8 cellular contexts compared by ENCODE assay signal in genomic region chr4:101345271-101345595, GRCh38. TPM values are rescaled to one million over a fixed set of nuclear protein-coding genes. Genes with fewer than 3 reads are reported as not detected.
DNase-seq lines count a peak whose midpoint lies in the region; ATAC-seq and TF ChIP-seq lines count a peak whose summit lies in the region.

No MANE protein-coding gene starts in this region.

- peaks cover 49% of the 10 kb centered on the region for H3K4me1 Mint-ChIP-seq in activated naive CD4-positive, alpha-beta T cell treated with anti-CD3 and anti-CD28 coated beads, Interleukin-2, amount 50 U/mL, for 24 hours
- peaks cover 33% of the 10 kb centered on the region for H3K4me1 Mint-ChIP-seq in T-helper 2 cell treated with Interferon-gamma antibody and Interleukin-4, amounts not matched to agents 5 μg/mL and 100 μg/mL, for 36 hours (ENCODE audit: low read depth)

- no peaks in the 10 kb centered on the region for H3K9me3 Mint-ChIP-seq in activated naive CD4-positive, alpha-beta T cell treated with anti-CD3 and anti-CD28 coated beads, Interleukin-2, amount 50 U/mL, for 24 hours
- H3K9me3 Mint-ChIP-seq in T-helper 2 cell treated with Interferon-gamma antibody and Interleukin-4, amounts not matched to agents 5 μg/mL and 100 μg/mL, for 36 hours = no peaks in the 10 kb centered on the region

- intact Hi-C loops in ovary (cut with DNase I) = loop anchor here in 2 of 4 donors (5.0 to 10.0 kb wide), 2 partner anchors 150 to 153 kb away; no protein-coding TSS in a partner anchor

- H3K4me1 ChIP-seq in ovary (ENCODE audit: insufficient read depth) = peaks cover 4% of the 10 kb centered on the region

- H3K27ac Mint-ChIP-seq in activated naive CD4-positive, alpha-beta T cell treated with anti-CD3 and anti-CD28 coated beads, Interleukin-2, amount 50 U/mL, for 24 hours = no peak overlapping the region
- peak overlapping the region; percentile 72 for H3K27ac Mint-ChIP-seq in T-helper 2 cell treated with Interferon-gamma antibody and Interleukin-4, amounts not matched to agents 5 μg/mL and 100 μg/mL, for 36 hours

- H3K36me3 Mint-ChIP-seq in activated naive CD4-positive, alpha-beta T cell treated with anti-CD3 and anti-CD28 coated beads, Interleukin-2, amount 50 U/mL, for 24 hours = no peaks in the 10 kb centered on the region
- H3K36me3 Mint-ChIP-seq in T-helper 2 cell treated with Interferon-gamma antibody and Interleukin-4, amounts not matched to agents 5 μg/mL and 100 μg/mL, for 36 hours (ENCODE audit: low read depth) = peaks cover 9% of the 10 kb centered on the region

- H3K4me3 Mint-ChIP-seq in activated naive CD4-positive, alpha-beta T cell treated with anti-CD3 and anti-CD28 coated beads, Interleukin-2, amount 50 U/mL, for 24 hours = peak overlapping the region; percentile 93
- H3K4me3 Mint-ChIP-seq in T-helper 2 cell treated with Interferon-gamma antibody and Interleukin-4, amounts not matched to agents 5 μg/mL and 100 μg/mL, for 36 hours = peak overlapping the region; percentile 92

- ATAC-seq in HG03095 (IDR thresholded peaks at IDR 0.05; ENCODE audit: unreplicated experiment) = no peak
- ATAC-seq in HG03565 (IDR thresholded peaks at IDR 0.05; ENCODE audit: unreplicated experiment) = no peak

- DNase-seq in activated naive CD4-positive, alpha-beta T cell treated with anti-CD3 and anti-CD28 coated beads, Interleukin-2, amount 50 U/mL, for 16 hours = no peak
- DNase-seq in T-helper 2 cell treated with Interferon-gamma antibody and Interleukin-4, amounts not matched to agents 5 μg/mL and 100 μg/mL, for 36 hours (ENCODE audit: low spot score) = no peak
- no peak for DNase-seq in epithelial cell of proximal tubule (ENCODE audit: low read depth)
- no peak for DNase-seq in ovary
- no peak for DNase-seq in NCI-H345 (lab: John Stamatoyannopoulos, UW)

- H3K27me3 ChIP-seq in ovary = no peaks in the 10 kb centered on the region

- H3K27me3 Mint-ChIP-seq in activated naive CD4-positive, alpha-beta T cell treated with anti-CD3 and anti-CD28 coated beads, Interleukin-2, amount 50 U/mL, for 24 hours = peaks cover 4% of the 10 kb centered on the region
- H3K27me3 Mint-ChIP-seq in T-helper 2 cell treated with Interferon-gamma antibody and Interleukin-4, amounts not matched to agents 5 μg/mL and 100 μg/mL, for 36 hours (ENCODE audit: low read depth) = peaks cover 40% of the 10 kb centered on the region

- TF ChIP-seq EP300 in ovary (IDR thresholded peaks at IDR 0.05) = no peak

- peak overlapping the region; percentile 89 for H3K4me3 ChIP-seq in epithelial cell of proximal tubule (ENCODE audit: low read depth, low read length)
- peak overlapping the region; percentile 90 for H3K4me3 ChIP-seq in ovary

- WGBS in ovary, 3 donors = 13 to 14% (median 13%) methylated on average over 3 of the region's 3 CpGs

- no peaks in the 10 kb centered on the region for H3K36me3 ChIP-seq in ovary

- no peak overlapping the region for H3K27ac ChIP-seq in ovary

- TF ChIP-seq POLR2A in ovary (IDR thresholded peaks at IDR 0.05) = no peak

- H3K9me3 ChIP-seq in ovary = no peaks in the 10 kb centered on the region

- TF ChIP-seq CTCF in epithelial cell of proximal tubule (conservative IDR thresholded peaks at IDR 0.05; ENCODE audit: low read depth, low read length) = no peak
- no peak for TF ChIP-seq CTCF in ovary (IDR thresholded peaks at IDR 0.05)

RNA-seq across cellular contexts. Expression of gene PPP3CA, which starts 2.1 kb away (rescaled TPM):
- total RNA-seq in epithelial cell of proximal tubule = 12.0 and 16.5 TPM in 2 replicates
- 10 to 100 TPM; 30.5 to 47.9 (median 38.7) TPM for total RNA-seq in ovary
- polyA plus RNA-seq in ovary = 10 to 100 TPM; 19.4 to 26.0 TPM
